Comparison of ENCODE assay signal across 17 cellular contexts in the genomic region with DNA sequence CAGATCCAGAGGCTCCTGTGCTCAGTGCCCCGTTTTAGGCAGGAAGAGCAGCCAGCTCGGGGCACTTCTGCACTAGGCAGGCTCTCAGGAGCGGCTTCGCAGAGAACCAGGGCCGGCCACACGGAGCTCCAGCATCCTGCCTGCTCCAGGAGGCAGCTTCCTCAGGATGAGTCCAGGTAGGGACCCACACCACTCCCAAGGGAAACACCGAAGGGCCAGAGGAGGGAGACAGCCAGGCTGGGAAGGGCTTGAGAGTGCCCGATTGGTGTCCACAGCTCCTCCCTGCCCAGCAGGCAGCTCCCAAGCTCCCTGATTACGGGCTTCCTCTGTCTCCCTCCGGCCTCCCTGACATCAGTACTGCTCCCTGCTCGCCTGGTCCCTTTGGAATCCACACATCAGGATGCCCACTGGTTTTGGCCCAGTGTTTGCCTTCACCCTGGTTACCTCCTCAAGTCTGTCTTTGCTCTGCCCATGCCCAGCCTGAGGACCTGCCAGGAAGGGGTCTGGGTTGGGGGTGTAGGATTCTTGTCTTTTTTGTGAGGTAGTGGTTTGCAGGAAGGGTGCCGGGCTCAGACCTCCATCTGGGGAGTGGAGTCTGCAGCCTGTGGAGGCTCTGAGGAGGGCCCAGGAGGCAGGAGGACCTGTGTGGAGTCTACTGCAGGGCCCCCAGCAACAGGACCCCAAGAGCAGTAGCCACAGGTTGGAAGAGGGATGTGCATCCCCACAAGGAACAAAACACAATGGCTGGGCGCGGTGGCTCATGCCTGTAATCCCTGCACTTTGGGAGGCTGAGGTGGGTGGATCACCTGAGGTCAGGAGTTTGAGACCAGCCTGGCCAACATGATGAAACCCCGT. TPM values are rescaled to one million over a fixed set of nuclear protein-coding genes. Genes with fewer than 3 reads are reported as not detected.
DNase-seq lines count a peak whose midpoint lies in the region; ATAC-seq and TF ChIP-seq lines count a peak whose summit lies in the region.
"Had no signal": no experiment of that assay in that cellular context is flagged by ENCODE, and none has a peak within 500 bp of the region (broad histone marks: within the 10 kb centered on the region; RNA-seq: fewer than 3 reads in every experiment).

No MANE protein-coding gene starts in this region.

- H3K4me1 ChIP-seq in prostate gland (replicated peaks): peaks cover 16% of the 10 kb centered on the region

- TF ChIP-seq POLR2A in prostate gland (IDR thresholded peaks at IDR 0.05): no peak

- H3K9me3 ChIP-seq in prostate gland: no peaks in the 10 kb centered on the region
- H3K9me3 ChIP-seq: pancreas had no signal

- intact Hi-C loops in activated CD8-positive, alpha-beta T cell treated with anti-CD3 and anti-CD28 coated beads for 36 hours (cut with micrococcal nuclease): no loop called here
- intact Hi-C loops in prostate gland (cut with DNase I): no loop called here

- H3K27me3 ChIP-seq in prostate gland (replicated peaks; ENCODE audit: insufficient read depth): no peaks in the 10 kb centered on the region
- H3K27me3 ChIP-seq: pancreas had no signal

- peak overlapping the region; percentile 71 to 82 for H3K27ac ChIP-seq in prostate gland
- H3K27ac ChIP-seq: pancreas had no signal

- POLR2A ChIA-PET in activated CD8-positive, alpha-beta T cell treated with anti-CD3 and anti-CD28 coated beads for 36 hours (lab: Charles Lee): interaction anchor here (0.9 to 1.4 kb wide), 3 partner anchors 10 to 13 kb away, joined by 3 to 6 read pairs (median 5); partner anchors contain the start of gene PYGB
- POLR2A ChIA-PET in activated CD8-positive, alpha-beta T cell treated with anti-CD3 and anti-CD28 coated beads, Interleukin-2, amount 10 ng/mL, durations not matched to agents 7 days and 5 days (lab: Charles Lee): interaction anchor here (0.7 kb wide), 1 partner anchor 11 kb away, joined by 5 read pairs; no protein-coding TSS in a partner anchor

- TF ChIP-seq CTCF in activated CD8-positive, alpha-beta T cell treated with anti-CD3 and anti-CD28 coated beads for 36 hours (IDR thresholded peaks at IDR 0.05): no peak
- TF ChIP-seq CTCF in chondrocyte (IDR thresholded peaks at IDR 0.05) (no peak), prostate gland (IDR thresholded peaks at IDR 0.05) (no peak)

- no peak for ATAC-seq in activated CD8-positive, alpha-beta T cell treated with anti-CD3 and anti-CD28 coated beads for 36 hours
- ATAC-seq in activated CD8-positive, alpha-beta T cell treated with anti-CD3 and anti-CD28 coated beads, Interleukin-2, amount 10 ng/mL, durations not matched to agents 7 days and 5 days: no peak
- no peak for ATAC-seq in GM21367 (IDR thresholded peaks at IDR 0.05; ENCODE audit: unreplicated experiment)

- H3K9me3 Mint-ChIP-seq in activated CD8-positive, alpha-beta T cell treated with anti-CD3 and anti-CD28 coated beads for 36 hours: no peaks in the 10 kb centered on the region
- no peaks in the 10 kb centered on the region for H3K9me3 Mint-ChIP-seq in activated CD8-positive, alpha-beta T cell treated with anti-CD3 and anti-CD28 coated beads, Interleukin-2, amount 10 ng/mL, durations not matched to agents 7 days and 5 days (ENCODE audit: insufficient read depth)
- no peaks in the 10 kb centered on the region for H3K9me3 Mint-ChIP-seq in chondrocyte (ENCODE audit: low read depth)
- H3K9me3 Mint-ChIP-seq: activated B cell treated with CpG ODN at 0.5 μM for 24 hours; CD8-positive, alpha-beta memory T cell; T-cell had no signal

- peaks cover 31% of the 10 kb centered on the region for H3K4me1 Mint-ChIP-seq in activated CD8-positive, alpha-beta T cell treated with anti-CD3 and anti-CD28 coated beads for 36 hours (ENCODE audit: low read depth)
- peaks cover 27% of the 10 kb centered on the region for H3K4me1 Mint-ChIP-seq in activated CD8-positive, alpha-beta T cell treated with anti-CD3 and anti-CD28 coated beads, Interleukin-2, amount 10 ng/mL, durations not matched to agents 7 days and 5 days (ENCODE audit: low read depth)
- H3K4me1 Mint-ChIP-seq in chondrocyte (ENCODE audit: low read depth): peaks cover 84% of the 10 kb centered on the region
- H3K4me1 Mint-ChIP-seq: activated B cell treated with CpG ODN at 0.5 μM for 24 hours had no signal

- no peaks in the 10 kb centered on the region for H3K36me3 Mint-ChIP-seq in activated CD8-positive, alpha-beta T cell treated with anti-CD3 and anti-CD28 coated beads for 36 hours (ENCODE audit: low read depth)
- H3K36me3 Mint-ChIP-seq in activated CD8-positive, alpha-beta T cell treated with anti-CD3 and anti-CD28 coated beads, Interleukin-2, amount 10 ng/mL, durations not matched to agents 7 days and 5 days (ENCODE audit: low read depth): no peaks in the 10 kb centered on the region
- no peaks in the 10 kb centered on the region for H3K36me3 Mint-ChIP-seq in chondrocyte (ENCODE audit: low read depth)
- H3K36me3 Mint-ChIP-seq: CD8-positive, alpha-beta memory T cell; T-cell had no signal

- CTCF ChIA-PET in activated CD8-positive, alpha-beta T cell treated with anti-CD3 and anti-CD28 coated beads for 36 hours (lab: Charles Lee): interaction anchor here (1.3 to 1.5 kb wide), 2 partner anchors 11 to 24 kb away, joined by 3 to 4 read pairs; partner anchors contain the start of gene PYGB
- CTCF ChIA-PET in activated CD8-positive, alpha-beta T cell treated with anti-CD3 and anti-CD28 coated beads, Interleukin-2, amount 10 ng/mL, durations not matched to agents 7 days and 5 days (lab: Charles Lee): no interaction called here

- H3K4me3 ChIP-seq in prostate gland: no peak overlapping the region
- H3K4me3 ChIP-seq: pancreas had no signal

- no peak for DNase-seq in activated CD8-positive, alpha-beta T cell treated with anti-CD3 and anti-CD28 coated beads for 36 hours
- DNase-seq in activated CD8-positive, alpha-beta T cell treated with anti-CD3 and anti-CD28 coated beads, Interleukin-2, amount 10 ng/mL, durations not matched to agents 7 days and 5 days: no peak
- DNase-seq in NCI-H69 (lab: John Stamatoyannopoulos, UW) (peak; percentile 26), chondrocyte (ENCODE audit: low spot score) (peak; percentile 84), prostate gland (ENCODE audit: low spot score) (no peak), NCI-H345 (lab: John Stamatoyannopoulos, UW) (no peak), putamen (ENCODE audit: low spot score) (no peak)
- DNase-seq: activated B cell treated with CpG ODN at 0.5 μM for 24 hours, activated T-cell treated with anti-CD3 and anti-CD28 coated beads for 4 hours, erythroblast, kidney, NCI-H1694, NCI-H510A, pancreas, T-cell had no signal

- H3K36me3 ChIP-seq in prostate gland: no peaks in the 10 kb centered on the region
- H3K36me3 ChIP-seq: pancreas had no signal

- WGBS in prostate gland: 81% methylated on average over 15 of the region's 15 CpGs

- H3K27ac Mint-ChIP-seq in activated CD8-positive, alpha-beta T cell treated with anti-CD3 and anti-CD28 coated beads for 36 hours: peak overlapping the region; percentile 30
- no peak overlapping the region for H3K27ac Mint-ChIP-seq in activated CD8-positive, alpha-beta T cell treated with anti-CD3 and anti-CD28 coated beads, Interleukin-2, amount 10 ng/mL, durations not matched to agents 7 days and 5 days
- peak overlapping the region; percentile 98 for H3K27ac Mint-ChIP-seq in chondrocyte (ENCODE audit: unreplicated experiment)
- H3K27ac Mint-ChIP-seq: activated B cell treated with CpG ODN at 0.5 μM for 24 hours, T-cell had no signal

- H3K4me3 Mint-ChIP-seq in activated CD8-positive, alpha-beta T cell treated with anti-CD3 and anti-CD28 coated beads for 36 hours: no peak overlapping the region
- no peak overlapping the region for H3K4me3 Mint-ChIP-seq in activated CD8-positive, alpha-beta T cell treated with anti-CD3 and anti-CD28 coated beads, Interleukin-2, amount 10 ng/mL, durations not matched to agents 7 days and 5 days
- no peak overlapping the region for H3K4me3 Mint-ChIP-seq in chondrocyte (ENCODE audit: unreplicated experiment)
- H3K4me3 Mint-ChIP-seq: activated B cell treated with CpG ODN at 0.5 μM for 24 hours; CD8-positive, alpha-beta memory T cell; T-cell had no signal

- H3K27me3 Mint-ChIP-seq in activated CD8-positive, alpha-beta T cell treated with anti-CD3 and anti-CD28 coated beads for 36 hours: peaks cover 18% of the 10 kb centered on the region
- H3K27me3 Mint-ChIP-seq in activated CD8-positive, alpha-beta T cell treated with anti-CD3 and anti-CD28 coated beads, Interleukin-2, amount 10 ng/mL, durations not matched to agents 7 days and 5 days (ENCODE audit: low read depth): peaks cover 9% of the 10 kb centered on the region
- no peaks in the 10 kb centered on the region for H3K27me3 Mint-ChIP-seq in chondrocyte (ENCODE audit: low read depth)

RNA-seq across cellular contexts. Expression of gene PYGB, which starts 11.2 kb away (rescaled TPM):
- total RNA-seq in activated CD8-positive, alpha-beta T cell treated with anti-CD3 and anti-CD28 coated beads for 36 hours: 10 to 100 TPM; 26.1 to 26.5 TPM
- total RNA-seq in activated CD8-positive, alpha-beta T cell treated with anti-CD3 and anti-CD28 coated beads, Interleukin-2, amount 10 ng/mL, durations not matched to agents 7 days and 5 days: 10 to 100 TPM; 33.9 TPM
- total RNA-seq in chondrocyte: 130 to 171 TPM (median 170 TPM) in 3 replicates
- 100 to 1,000 TPM; 231 to 261 TPM for total RNA-seq in prostate gland

RNA-seq across cellular contexts. Expression of gene ENTPD6, which starts 41.2 kb away (rescaled TPM):
- total RNA-seq in activated CD8-positive, alpha-beta T cell treated with anti-CD3 and anti-CD28 coated beads for 36 hours: 10 to 100 TPM; 39.4 to 42.8 TPM
- total RNA-seq in activated CD8-positive, alpha-beta T cell treated with anti-CD3 and anti-CD28 coated beads, Interleukin-2, amount 10 ng/mL, durations not matched to agents 7 days and 5 days: 10 to 100 TPM; 31.9 TPM
- total RNA-seq in chondrocyte (42.2 to 53.5 TPM (median 50.3 TPM) in 3 replicates), prostate gland (100 to 1,000 TPM; 105 to 194 TPM)

Comparison
In these comparisons a context has a peak if more than half of its experiments do, and no peak if none do; other contexts are left out.
1. DNase-seq: peak in NCI-H69 (single experiment) and chondrocyte (single experiment); none in activated CD8-positive, alpha-beta T cell treated with anti-CD3 and anti-CD28 coated beads for 36 hours (single experiment), activated CD8-positive, alpha-beta T cell treated with anti-CD3 and anti-CD28 coated beads, Interleukin-2, amount 10 ng/mL, durations not matched to agents 7 days and 5 days (single experiment), prostate gland (single experiment), NCI-H345 (single experiment) and putamen (single experiment).